13 cellular contexts compared by ENCODE assay signal in the genomic region with DNA sequence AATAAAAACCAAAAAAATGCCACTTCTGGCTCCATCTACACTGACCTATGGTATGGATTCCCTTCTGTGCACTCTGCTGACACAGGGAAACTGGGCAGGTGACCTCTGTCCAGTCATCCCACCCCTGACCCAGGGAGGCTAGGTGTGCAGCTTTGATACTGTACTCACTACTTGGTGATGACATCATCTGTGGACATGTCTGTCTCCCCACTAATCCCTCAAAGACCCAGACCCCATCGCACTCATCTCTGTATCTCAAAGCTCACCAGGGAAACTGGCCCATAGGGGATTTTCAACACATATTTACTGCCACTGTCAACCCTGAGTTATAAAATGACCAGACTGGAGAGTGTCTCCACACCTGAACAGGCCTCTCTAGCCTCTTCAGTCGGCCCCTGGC. TPM values are rescaled to one million over a fixed set of nuclear protein-coding genes. Genes with fewer than 3 reads are reported as not detected.
A peak's percentile ranks its signal among the peaks of the same experiment; 100 is the strongest.
DNase-seq lines count a peak whose midpoint lies in the region; ATAC-seq, FAIRE-seq and TF ChIP-seq lines count a peak whose summit lies in the region.
"Had no signal": no experiment of that assay in that cellular context is flagged by ENCODE, and none has a peak within 500 bp of the region (broad histone marks: within the 10 kb centered on the region; RNA-seq: fewer than 3 reads in every experiment).

No MANE protein-coding gene starts in this region.

- no peak for DNase-seq in pancreas
- DNase-seq in NCI-H1417 treated with DMSO at 0.1 percent for 48 hours (lab: John Stamatoyannopoulos, UW) = no peak
- DNase-seq in HT-29 (ENCODE audit: low spot score) = no peak
- DNase-seq in NCI-H1436 treated with DMSO at 0.1 percent for 48 hours (lab: John Stamatoyannopoulos, UW) = no peak
- DNase-seq in AG08396 (ENCODE audit: low spot score) = no peak
- DNase-seq: dermis blood vessel endothelial cell; foreskin fibroblast; KG1; stimulated activated naive CD4-positive, alpha-beta T cell treated with Interleukin-2 at 50 U/mL for 16 hours had no signal

- no peaks in the 10 kb centered on the region for H3K36me3 ChIP-seq in pancreas
- H3K36me3 ChIP-seq: neural progenitor cell had no signal

- no peak for TF ChIP-seq CTCF in pancreas (IDR thresholded peaks at IDR 0.05)

- H3K27me3 ChIP-seq in pancreas = no peaks in the 10 kb centered on the region
- H3K27me3 ChIP-seq: neural progenitor cell had no signal

- ATAC-seq in GM18858 (IDR thresholded peaks at IDR 0.05; ENCODE audit: unreplicated experiment) = peak; percentile 46
- peak; percentile 58 for ATAC-seq in GM21737 (IDR thresholded peaks at IDR 0.05; ENCODE audit: unreplicated experiment)
- peak; percentile 47 for ATAC-seq in HG03442 (IDR thresholded peaks at IDR 0.05; ENCODE audit: unreplicated experiment)
- no peak for ATAC-seq in pancreas

- H3K4me3 ChIP-seq in pancreas = no peak overlapping the region
- H3K4me3 ChIP-seq: neural progenitor cell had no signal

- no peaks in the 10 kb centered on the region for H3K9me3 ChIP-seq in pancreas

- intact Hi-C loops in pancreas (cut with DNase I) = loop anchor here in 2 of 3 donors (5.0 to 10.0 kb wide), 2 partner anchors 46 to 58 kb away; no protein-coding TSS in a partner anchor

- H3K27ac ChIP-seq in pancreas = peak overlapping the region in 3 of 4 donors; percentile 13 to 67 (median 37)
- H3K27ac ChIP-seq: neural progenitor cell had no signal

- WGBS in pancreas, 2 donors = 51 to 54% methylated on average over 2 of the region's 2 CpGs

- FAIRE-seq in pancreas (lab: Jason Lieb, UNC) = no peak

- H3K4me1 ChIP-seq in pancreas = peaks cover 24 to 51% (median 40%) of the 10 kb centered on the region in 3 donors

RNA-seq across cellular contexts. Expression of a gene that starts 10.6 kb away (rescaled TPM):
- total RNA-seq in pancreas = 10 to 100 TPM; 10.9 to 21.6 (median 14.4) TPM
- polyA plus RNA-seq in pancreas = 1 to 10 TPM; 4.8 to 7.4 TPM
- 13.0 and 23.2 TPM in 2 replicates for total RNA-seq in HT-29 (2014; rRNA removed; shearing (Covaris generic))

Comparison
In these comparisons a context has a peak if more than half of its experiments do, and no peak if none do; other contexts are left out.
1. ATAC-seq: peak in GM18858 (single experiment), GM21737 (single experiment) and HG03442 (single experiment); none in pancreas (0 of 4).